Comparison of ENCODE assay signal across 33 cellular contexts in the genomic region with DNA sequence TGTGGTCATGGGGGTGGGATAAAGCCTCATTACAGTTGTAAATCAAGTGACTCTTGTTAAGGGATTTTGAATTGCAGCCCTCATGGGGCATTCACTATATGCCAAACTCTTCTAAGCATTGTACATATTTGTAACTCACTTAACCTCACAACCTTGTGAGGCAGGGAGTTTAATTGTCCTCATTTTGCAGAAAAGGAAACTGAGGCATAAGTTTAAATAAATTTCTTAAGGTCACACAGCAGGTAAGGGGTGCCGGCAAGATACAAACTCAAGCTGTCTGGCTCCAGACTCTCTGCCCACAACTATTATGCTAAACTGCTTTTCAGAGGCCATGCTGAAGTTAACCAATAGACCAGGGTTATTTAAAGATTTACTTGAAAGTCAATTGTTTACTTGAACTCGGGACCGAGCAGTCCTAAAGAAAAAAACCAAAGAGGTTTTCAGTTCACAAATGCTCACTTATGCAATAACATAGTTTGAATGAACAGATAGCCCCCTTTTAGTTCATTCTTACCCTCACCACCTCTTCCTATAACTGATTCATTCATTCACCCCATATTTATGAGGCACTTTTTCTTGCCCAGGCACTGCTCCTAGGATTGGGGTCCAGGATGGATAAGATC.
"Had no signal": no experiment of that assay in that cellular context is flagged by ENCODE, and none has a peak within 500 bp of the region (broad histone marks: within the 10 kb centered on the region; RNA-seq: fewer than 3 reads in every experiment).

No MANE protein-coding gene starts in this region.

- H3K4me1 Mint-ChIP-seq: activated naive CD8-positive, alpha-beta T cell treated with anti-CD3 and anti-CD28 coated beads for 36 hours; activated T-helper 17 cell treated with anti-CD3 and anti-CD28 coated beads, Interleukin-2, amount 50 U/mL, for 72 hours had no signal

- H3K36me3 Mint-ChIP-seq: activated naive CD8-positive, alpha-beta T cell treated with anti-CD3 and anti-CD28 coated beads for 36 hours had no signal

- H3K27ac Mint-ChIP-seq: activated CD8-positive, alpha-beta T cell treated with anti-CD3 and anti-CD28 coated beads for 36 hours; activated naive CD8-positive, alpha-beta T cell treated with anti-CD3 and anti-CD28 coated beads for 36 hours; activated T-cell treated with anti-CD3 and anti-CD28 coated beads, Interleukin-2, amount 50 U/mL, for 72 hours; activated T-helper 17 cell treated with anti-CD3 and anti-CD28 coated beads, Interleukin-2, amount 50 U/mL, for 72 hours had no signal

- H3K27me3 Mint-ChIP-seq: activated CD8-positive, alpha-beta T cell treated with anti-CD3 and anti-CD28 coated beads for 36 hours; activated naive CD8-positive, alpha-beta T cell treated with anti-CD3 and anti-CD28 coated beads for 36 hours; activated T-helper 17 cell treated with anti-CD3 and anti-CD28 coated beads, Interleukin-2, amount 50 U/mL, for 72 hours had no signal

- H3K4me1 ChIP-seq: SJCRH30 had no signal

- H3K9me3 ChIP-seq: SJCRH30 had no signal

- H3K4me3 Mint-ChIP-seq: activated CD8-positive, alpha-beta T cell treated with anti-CD3 and anti-CD28 coated beads for 36 hours; activated naive CD8-positive, alpha-beta T cell treated with anti-CD3 and anti-CD28 coated beads for 36 hours; activated T-cell treated with anti-CD3 and anti-CD28 coated beads, Interleukin-2, amount 50 U/mL, for 72 hours; activated T-helper 17 cell treated with anti-CD3 and anti-CD28 coated beads, Interleukin-2, amount 50 U/mL, for 72 hours had no signal

- H3K27ac ChIP-seq: brain microvascular endothelial cell, SJCRH30, SK-N-MC, VCaP had no signal

- ATAC-seq: activated CD8-positive, alpha-beta T cell treated with anti-CD3 and anti-CD28 coated beads for 36 hours; activated T-cell treated with anti-CD3 and anti-CD28 coated beads, Interleukin-2, amount 50 U/mL, for 72 hours; activated T-helper 17 cell treated with anti-CD3 and anti-CD28 coated beads, Interleukin-2, amount 50 U/mL, for 72 hours; Panc1 had no signal

- DNase-seq: activated CD4-positive, alpha-beta T cell treated with anti-CD3 and anti-CD28 coated beads for 1 hour; activated CD4-positive, alpha-beta T cell treated with anti-CD3 and anti-CD28 coated beads for 48 hours; activated CD4-positive, alpha-beta T cell treated with anti-CD3 and anti-CD28 coated beads, Interleukin-2, amount 50 U/mL, for 4 hours; activated CD4-positive, CD25-positive, alpha-beta regulatory T cell; activated CD8-positive, alpha-beta T cell treated with anti-CD3 and anti-CD28 coated beads for 36 hours; activated effector memory CD4-positive, alpha-beta T cell treated with anti-CD3 and anti-CD28 coated beads, Interleukin-2, amount 50 U/mL, for 16 hours; activated naive CD4-positive, alpha-beta T cell; activated naive CD4-positive, alpha-beta T cell treated with anti-CD3 and anti-CD28 coated beads, Interleukin-2, amount 50 U/mL, for 16 hours; activated naive CD8-positive, alpha-beta T cell treated with anti-CD3 and anti-CD28 coated beads for 36 hours; activated T-cell treated with anti-CD3 and anti-CD28 coated beads, Interleukin-2, amount 50 U/mL, for 1 hour; activated T-cell treated with anti-CD3 and anti-CD28 coated beads, Interleukin-2, amount 50 U/mL, for 72 hours; amniotic stem cell; aorta; brain microvascular endothelial cell; central memory CD4-positive, alpha-beta T cell; MM.1S; NCI-H1092 treated with DMSO at 0.1 percent for 48 hours; NCI-H1417; NCI-H146; NCI-H187; NCI-H2029 treated with DMSO at 0.1 percent for 48 hours; NCI-H2107; NCI-H2171; NCI-H510A; NCI-H526; NCI-H774; SHP77; SJCRH30; T1000 had no signal

- H3K27me3 ChIP-seq: brain microvascular endothelial cell, SJCRH30 had no signal

- H3K9me3 Mint-ChIP-seq: activated CD8-positive, alpha-beta T cell treated with anti-CD3 and anti-CD28 coated beads for 36 hours; activated naive CD8-positive, alpha-beta T cell treated with anti-CD3 and anti-CD28 coated beads for 36 hours; activated T-cell treated with anti-CD3 and anti-CD28 coated beads, Interleukin-2, amount 50 U/mL, for 72 hours; activated T-helper 17 cell treated with anti-CD3 and anti-CD28 coated beads, Interleukin-2, amount 50 U/mL, for 72 hours had no signal

- H3K36me3 ChIP-seq: brain microvascular endothelial cell, SJCRH30 had no signal

- H3K4me3 ChIP-seq: SJCRH30, SK-N-MC had no signal
